23 cellular contexts compared by ENCODE assay signal in genomic region chr4:11618666-11619282, GRCh38.
DNase-seq lines count a peak whose midpoint lies in the region; ATAC-seq and TF ChIP-seq lines count a peak whose summit lies in the region.
"Had no signal": no experiment of that assay in that cellular context is flagged by ENCODE, and none has a peak within 500 bp of the region (broad histone marks: within the 10 kb centered on the region; RNA-seq: fewer than 3 reads in every experiment).

No MANE protein-coding gene starts in this region.

- intact Hi-C loops in Caco-2 (cut with micrococcal nuclease; ENCODE audit: unreplicated experiment), result no loop called here

- H3K36me3 Mint-ChIP-seq in Caco-2 (ENCODE audit: insufficient read depth, unreplicated experiment) (peaks cover 7% of the 10 kb centered on the region), T-helper 17 cell (ENCODE audit: low read depth) (no peaks in the 10 kb centered on the region)
- H3K36me3 Mint-ChIP-seq in natural killer cell treated with Interleukin-12 subunit alpha and Interleukin-12 subunit beta and Interleukin-15 and Interleukin-18, amount 100 ng/mL, for 72 hours, result no peaks in the 10 kb centered on the region

- CTCF ChIA-PET in Caco-2 (lab: Charles Lee), result no interaction called here

- DNase-seq in Caco-2 (peak in 1 of 2 experiments; percentile 19), epithelial cell of proximal tubule (ENCODE audit: low read depth) (peak; percentile 94), COR-L47 (lab: John Stamatoyannopoulos, UW) (no peak), T-helper 17 cell (no peak)
- no peak for DNase-seq in natural killer cell treated with Interleukin-12 subunit alpha and Interleukin-12 subunit beta and Interleukin-15 and Interleukin-18, amount 100 ng/mL, for 72 hours (ENCODE audit: low spot score)
- DNase-seq: activated CD8-positive, alpha-beta memory T cell treated with anti-CD3 and anti-CD28 coated beads for 24 hours; anterior cingulate cortex; cortex of kidney; DMS79; KG1; left cardiac atrium; NCI-H1436 treated with DMSO at 0.1 percent for 48 hours; NCI-H446; right cardiac atrium; stimulated activated CD8-positive, alpha-beta memory T cell treated with anti-CD3 and anti-CD28 coated beads, Interleukin-4, amount 100 ng/mL, for 48 hours had no signal

- peak overlapping the region; percentile 49 to 70 for H3K27ac ChIP-seq in mucosa of rectum (ENCODE audit: low read depth in 2 of 2, low read length in 2 of 2)
- H3K27ac ChIP-seq: esophagus muscularis mucosa, tibial nerve, VCaP had no signal

- POLR2A ChIA-PET in Caco-2 (lab: Charles Lee), result no interaction called here

- no peak for TF ChIP-seq CTCF in Caco-2 (IDR thresholded peaks at IDR 0.05; ENCODE audit: insufficient read depth in 1 of 2, low read depth in 1 of 2, low read length in 1 of 2, severe bottlenecking in 1 of 2, unreplicated experiment in 1 of 2)
- no peak for TF ChIP-seq CTCF in epithelial cell of proximal tubule (conservative IDR thresholded peaks at IDR 0.05; ENCODE audit: low read depth, low read length)

- H3K4me1 ChIP-seq in Caco-2 (peaks cover 40% of the 10 kb centered on the region), mucosa of rectum (ENCODE audit: control insufficient read depth in 2 of 2, insufficient read depth in 2 of 2, low read length in 2 of 2) (peaks cover 10 to 14% of the 10 kb centered on the region in 2 donors)
- H3K4me1 ChIP-seq: esophagus muscularis mucosa had no signal

- H3K27me3 ChIP-seq in Caco-2 (replicated peaks; ENCODE audit: control insufficient read depth, insufficient read depth, low read length) (no peaks in the 10 kb centered on the region), mucosa of rectum (ENCODE audit: control insufficient read depth in 2 of 2, insufficient read depth in 2 of 2, low read length in 2 of 2) (no peaks in the 10 kb centered on the region)
- H3K27me3 ChIP-seq: esophagus muscularis mucosa, tibial nerve had no signal

- H3K27ac Mint-ChIP-seq in Caco-2 (ENCODE audit: unreplicated experiment) (peak overlapping the region; percentile 62), T-helper 17 cell (no peak overlapping the region)
- H3K27ac Mint-ChIP-seq in natural killer cell treated with Interleukin-12 subunit alpha and Interleukin-12 subunit beta and Interleukin-15 and Interleukin-18, amount 100 ng/mL, for 72 hours, result no peak overlapping the region
- H3K27ac Mint-ChIP-seq: activated T-helper 2 cell treated with anti-CD3 and anti-CD28 coated beads, Interferon-gamma antibody, Interleukin-2, Interleukin-4, amounts not matched to agents 10 μg/mL and 5 μg/mL and 100 μg/mL, durations not matched to agents 14 hours and 24 hours and 36 hours had no signal

- H3K9me3 ChIP-seq in Caco-2 (no peaks in the 10 kb centered on the region), mucosa of rectum (ENCODE audit: control insufficient read depth in 2 of 2, low read length in 2 of 2) (no peaks in the 10 kb centered on the region), T-helper 17 cell (ENCODE audit: control insufficient read depth, low read length, poor library complexity, severe bottlenecking) (no peaks in the 10 kb centered on the region)
- H3K9me3 ChIP-seq: esophagus muscularis mucosa, tibial nerve had no signal

- peaks cover 39% of the 10 kb centered on the region for H3K4me1 Mint-ChIP-seq in Caco-2 (ENCODE audit: low read depth, unreplicated experiment)
- H3K4me1 Mint-ChIP-seq in natural killer cell treated with Interleukin-12 subunit alpha and Interleukin-12 subunit beta and Interleukin-15 and Interleukin-18, amount 100 ng/mL, for 72 hours (ENCODE audit: low read depth in 2 of 2), result no peaks in the 10 kb centered on the region
- H3K4me1 Mint-ChIP-seq in T-helper 17 cell, result no peaks in the 10 kb centered on the region

- H3K36me3 ChIP-seq in Caco-2 (ENCODE audit: control insufficient read depth, insufficient read depth, low read length) (no peaks in the 10 kb centered on the region), mucosa of rectum (ENCODE audit: control insufficient read depth in 2 of 2, insufficient read depth in 2 of 2, low read length in 2 of 2) (no peaks in the 10 kb centered on the region)
- H3K36me3 ChIP-seq: esophagus muscularis mucosa, tibial nerve had no signal

- peaks cover 22% of the 10 kb centered on the region for H3K9me3 Mint-ChIP-seq in Caco-2 (ENCODE audit: unreplicated experiment)
- H3K9me3 Mint-ChIP-seq in natural killer cell treated with Interleukin-12 subunit alpha and Interleukin-12 subunit beta and Interleukin-15 and Interleukin-18, amount 100 ng/mL, for 72 hours, result no peaks in the 10 kb centered on the region
- H3K9me3 Mint-ChIP-seq: activated T-helper 2 cell treated with anti-CD3 and anti-CD28 coated beads, Interferon-gamma antibody, Interleukin-2, Interleukin-4, amounts not matched to agents 10 μg/mL and 5 μg/mL and 100 μg/mL, durations not matched to agents 14 hours and 24 hours and 36 hours had no signal

- H3K27me3 Mint-ChIP-seq in Caco-2 (ENCODE audit: insufficient read depth, unreplicated experiment) (no peaks in the 10 kb centered on the region), T-helper 17 cell (no peaks in the 10 kb centered on the region)
- no peaks in the 10 kb centered on the region for H3K27me3 Mint-ChIP-seq in natural killer cell treated with Interleukin-12 subunit alpha and Interleukin-12 subunit beta and Interleukin-15 and Interleukin-18, amount 100 ng/mL, for 72 hours

- peak overlapping the region; percentile 19 for H3K4me3 Mint-ChIP-seq in Caco-2 (ENCODE audit: unreplicated experiment)
- no peak overlapping the region for H3K4me3 Mint-ChIP-seq in natural killer cell treated with Interleukin-12 subunit alpha and Interleukin-12 subunit beta and Interleukin-15 and Interleukin-18, amount 100 ng/mL, for 72 hours
- H3K4me3 Mint-ChIP-seq in T-helper 17 cell, result no peak overlapping the region

- no TSS peak for BruUV-seq in Caco-2 (replicated peaks; lab: Mats Ljungman, UMichigan)

- no peak overlapping the region for H3K9ac ChIP-seq in mucosa of rectum (ENCODE audit: low read depth in 1 of 2, low read length in 2 of 2)

- H3K4me3 ChIP-seq in Caco-2 (ENCODE audit: low read depth, low read length) (no peak overlapping the region), epithelial cell of proximal tubule (ENCODE audit: low read depth, low read length) (no peak overlapping the region), mucosa of rectum (ENCODE audit: low read length in 2 of 2) (no peak overlapping the region)
- H3K4me3 ChIP-seq: esophagus muscularis mucosa, tibial nerve had no signal

- ATAC-seq in HG03432 (IDR thresholded peaks at IDR 0.05; ENCODE audit: unreplicated experiment), result peak; percentile 58
- ATAC-seq in GM21381 (IDR thresholded peaks at IDR 0.05; ENCODE audit: unreplicated experiment), result no peak
- no peak for ATAC-seq in natural killer cell treated with Interleukin-12 subunit alpha and Interleukin-12 subunit beta and Interleukin-15 and Interleukin-18, amount 100 ng/mL, for 72 hours
- ATAC-seq in T-helper 17 cell, result no peak
- ATAC-seq: SK-N-SH treated with all-trans-retinoic acid at 6 μM for 48 hours had no signal
